10 cellular contexts compared by ENCODE assay signal in genomic region chr7:23472046-23472445, GRCh38. TPM values are rescaled to one million over a fixed set of nuclear protein-coding genes. Genes with fewer than 3 reads are reported as not detected.
DNase-seq lines count a peak whose midpoint lies in the region; ATAC-seq and TF ChIP-seq lines count a peak whose summit lies in the region.
"Had no signal": no experiment of that assay in that cellular context is flagged by ENCODE, and none has a peak within 500 bp of the region (broad histone marks: within the 10 kb centered on the region; RNA-seq: fewer than 3 reads in every experiment).

No MANE protein-coding gene starts in this region.

- TF ChIP-seq CTCF in AG04449 (IDR thresholded peaks at IDR 0.05; ENCODE audit: insufficient read depth, low read length, missing control alignments) (no peak), GM12865 (IDR thresholded peaks at IDR 0.05; ENCODE audit: insufficient read depth, low read depth, low read length, missing control alignments) (no peak), endothelial cell (IDR thresholded peaks at IDR 0.05; ENCODE audit: unreplicated experiment) (no peak)

- no peaks in the 10 kb centered on the region for H3K9me3 Mint-ChIP-seq in endothelial cell (ENCODE audit: unreplicated experiment)

- peak overlapping the region; percentile 96 for H3K4me3 Mint-ChIP-seq in endothelial cell (ENCODE audit: unreplicated experiment)

- CTCF ChIA-PET in AG04449 (lab: Yijun Ruan, JAX), result interaction anchor here (1.6 to 1.8 kb wide), 2 partner anchors 195 to 199 kb away, joined by 9 to 10 read pairs; no protein-coding TSS in a partner anchor

- POLR2A ChIA-PET in AG04449 (lab: Yijun Ruan, JAX), result no interaction called here

- DNase-seq in AG04449 (ENCODE audit: low read depth, low spot score) (no peak), GM12865 (ENCODE audit: low read depth) (peak; percentile 55), NCI-H69 (lab: John Stamatoyannopoulos, UW) (peak; percentile 58), endothelial cell (ENCODE audit: low spot score) (no peak), putamen (ENCODE audit: low spot score) (no peak), NCI-H524 treated with DMSO at 0.1 percent for 48 hours (lab: John Stamatoyannopoulos, UW) (no peak)
- DNase-seq: activated T-cell treated with anti-CD3 and anti-CD28 coated beads, Interleukin-2, amount 50 U/mL, for 1 hour; colonic mucosa had no signal

- no peak for ATAC-seq in GM19397 (IDR thresholded peaks at IDR 0.05; ENCODE audit: unreplicated experiment)
- no peak for ATAC-seq in HG03571 (IDR thresholded peaks at IDR 0.05; ENCODE audit: unreplicated experiment)

- H3K4me3 ChIP-seq in AG04449 (ENCODE audit: low read depth, low read length), result peak overlapping the region; percentile 7; the same call in 1 of the 2 replicates
- H3K4me3 ChIP-seq in GM12865 (ENCODE audit: low read depth, low read length), result peak overlapping the region; percentile 98

- H3K27me3 Mint-ChIP-seq in endothelial cell (ENCODE audit: unreplicated experiment), result peaks cover 27% of the 10 kb centered on the region

- H3K27ac Mint-ChIP-seq in endothelial cell (ENCODE audit: unreplicated experiment), result peak overlapping the region; percentile 97

- H3K4me1 Mint-ChIP-seq in endothelial cell (ENCODE audit: unreplicated experiment), result peaks cover 31% of the 10 kb centered on the region

- H3K36me3 Mint-ChIP-seq in endothelial cell (ENCODE audit: low read depth, unreplicated experiment), result peaks cover 8% of the 10 kb centered on the region

RNA-seq across cellular contexts. Expression of gene IGF2BP3, which starts 1.8 kb away (rescaled TPM):
- total RNA-seq in endothelial cell (ENCODE audit: unreplicated experiment), result 92.8 TPM

RNA-seq across cellular contexts. Expression of gene TRA2A, which starts 59.7 kb away (rescaled TPM):
- 107 TPM for total RNA-seq in endothelial cell (ENCODE audit: unreplicated experiment)

Comparison
In these comparisons a context has a peak if more than half of its experiments do, and no peak if none do; other contexts are left out.
1. DNase-seq: peak in GM12865 (single experiment) and NCI-H69 (single experiment); none in AG04449 (single experiment), endothelial cell (single experiment), putamen (single experiment) and NCI-H524 treated with DMSO at 0.1 percent for 48 hours (single experiment).